19 cellular contexts compared by ENCODE assay signal in genomic region chr2:69167469-69167822, GRCh38.
DNase-seq lines count a peak whose midpoint lies in the region; ATAC-seq and TF ChIP-seq lines count a peak whose summit lies in the region.
"Had no signal": no experiment of that assay in that cellular context is flagged by ENCODE, and none has a peak within 500 bp of the region (broad histone marks: within the 10 kb centered on the region; RNA-seq: fewer than 3 reads in every experiment).

No MANE protein-coding gene starts in this region.

- no peaks in the 10 kb centered on the region for H3K36me3 Mint-ChIP-seq in natural killer cell treated with Interleukin-12 subunit alpha and Interleukin-12 subunit beta and Interleukin-15 and Interleukin-18, amount 100 ng/mL, for 72 hours
- H3K36me3 Mint-ChIP-seq in natural killer cell, result no peaks in the 10 kb centered on the region

- ATAC-seq in natural killer cell treated with Interleukin-12 subunit alpha and Interleukin-12 subunit beta and Interleukin-15 and Interleukin-18, amount 100 ng/mL, for 72 hours, result no peak
- no peak for ATAC-seq in natural killer cell
- no peak for ATAC-seq in foreskin keratinocyte
- no peak for ATAC-seq in HG02759 (IDR thresholded peaks at IDR 0.05; ENCODE audit: unreplicated experiment)
- ATAC-seq in HG02763 (IDR thresholded peaks at IDR 0.05; ENCODE audit: unreplicated experiment), result no peak

- no peak overlapping the region for H3K4me2 ChIP-seq in osteoblast (ENCODE audit: insufficient read depth, low read length)

- peak; percentile 20 for DNase-seq in natural killer cell treated with Interleukin-12 subunit alpha and Interleukin-12 subunit beta and Interleukin-15 and Interleukin-18, amount 100 ng/mL, for 72 hours (ENCODE audit: low spot score)
- DNase-seq in natural killer cell (no peak), foreskin keratinocyte (no peak), osteoblast (ENCODE audit: insufficient read length, low spot score, missing footprints) (peak; percentile 46), MV-4-11 (lab: John Stamatoyannopoulos, UW) (no peak), adrenal gland (no peak)
- DNase-seq: 8988T, EL, GF-D8, H9, HFFc6, KG1, NCI-H1105 treated with DMSO at 0.1 percent for 48 hours, NCI-H2171 treated with DMSO at 0.1 percent for 48 hours, NCI-H446, OCI-M1 had no signal

- no peaks in the 10 kb centered on the region for H3K9me3 Mint-ChIP-seq in natural killer cell treated with Interleukin-12 subunit alpha and Interleukin-12 subunit beta and Interleukin-15 and Interleukin-18, amount 100 ng/mL, for 72 hours
- H3K9me3 Mint-ChIP-seq in natural killer cell, result no peaks in the 10 kb centered on the region
- H3K9me3 Mint-ChIP-seq: HFFc6 had no signal

- H3K9me3 ChIP-seq in osteoblast (ENCODE audit: low read depth, low read length) (no peaks in the 10 kb centered on the region), adrenal gland (replicated peaks in 1 of 3) (no peaks in the 10 kb centered on the region)

- no peak overlapping the region for H3K27ac Mint-ChIP-seq in natural killer cell treated with Interleukin-12 subunit alpha and Interleukin-12 subunit beta and Interleukin-15 and Interleukin-18, amount 100 ng/mL, for 72 hours
- no peak overlapping the region for H3K27ac Mint-ChIP-seq in natural killer cell
- H3K27ac Mint-ChIP-seq: HFFc6 had no signal

- H2AFZ ChIP-seq in osteoblast (ENCODE audit: low read length), result no peak overlapping the region

- WGBS in adrenal gland, 4 donors, result 50 to 96% (median 88%) methylated on average over 3 to 4 of the region's 4 CpGs

- H3K27ac ChIP-seq in foreskin keratinocyte (no peak overlapping the region), osteoblast (ENCODE audit: low read depth, low read length) (no peak overlapping the region), adrenal gland (no peak overlapping the region)
- H3K27ac ChIP-seq: HL-60 had no signal

- H3K4me1 ChIP-seq in foreskin keratinocyte (peaks cover 17% of the 10 kb centered on the region), osteoblast (ENCODE audit: insufficient read depth, low read length) (peaks cover 51% of the 10 kb centered on the region), adrenal gland (replicated peaks in 1 of 2) (peaks cover 13 to 26% of the 10 kb centered on the region in 2 donors)

- no peaks in the 10 kb centered on the region for H3K4me1 Mint-ChIP-seq in natural killer cell treated with Interleukin-12 subunit alpha and Interleukin-12 subunit beta and Interleukin-15 and Interleukin-18, amount 100 ng/mL, for 72 hours (ENCODE audit: low read depth in 2 of 2)
- H3K4me1 Mint-ChIP-seq in natural killer cell, result peaks cover 0 to 5% of the 10 kb centered on the region in 2 donors

- H3K27me3 ChIP-seq in foreskin keratinocyte (no peaks in the 10 kb centered on the region), osteoblast (ENCODE audit: insufficient read depth, low read length) (no peaks in the 10 kb centered on the region), adrenal gland (no peaks in the 10 kb centered on the region)

- H3K4me3 Mint-ChIP-seq in natural killer cell treated with Interleukin-12 subunit alpha and Interleukin-12 subunit beta and Interleukin-15 and Interleukin-18, amount 100 ng/mL, for 72 hours, result no peak overlapping the region
- H3K4me3 Mint-ChIP-seq in natural killer cell, result no peak overlapping the region
- H3K4me3 Mint-ChIP-seq: H9, HFFc6 had no signal

- H4K20me1 ChIP-seq in osteoblast (ENCODE audit: insufficient read depth, low read length), result no peaks in the 10 kb centered on the region

- no peaks in the 10 kb centered on the region for H3K79me2 ChIP-seq in osteoblast (ENCODE audit: insufficient read depth, low read length)

- no peak for TF ChIP-seq POLR2A in adrenal gland (IDR thresholded peaks at IDR 0.05)

- intact Hi-C loops in natural killer cell (cut with micrococcal nuclease) (no loop called here), adrenal gland (cut with DNase I) (no loop called here)

- H3K4me3 ChIP-seq in osteoblast (ENCODE audit: insufficient read depth, low read length) (no peak overlapping the region), adrenal gland (no peak overlapping the region)

- TF ChIP-seq CTCF in natural killer cell (IDR thresholded peaks at IDR 0.05), result no peak
- peak; percentile 8 for TF ChIP-seq CTCF in foreskin keratinocyte (conservative IDR thresholded peaks at IDR 0.05)
- TF ChIP-seq CTCF in osteoblast (IDR thresholded peaks at IDR 0.05; ENCODE audit: extremely low read depth, low read depth, low read length), result no peak
- TF ChIP-seq CTCF in adrenal gland (IDR thresholded peaks at IDR 0.05), result no peak

- peaks cover 23 to 54% of the 10 kb centered on the region in 2 donors for H3K27me3 Mint-ChIP-seq in natural killer cell treated with Interleukin-12 subunit alpha and Interleukin-12 subunit beta and Interleukin-15 and Interleukin-18, amount 100 ng/mL, for 72 hours
- H3K27me3 Mint-ChIP-seq in natural killer cell (ENCODE audit: low read depth in 2 of 2), result peaks cover 29 to 31% of the 10 kb centered on the region in 2 donors

- H3K36me3 ChIP-seq in osteoblast (ENCODE audit: insufficient read depth, low read length) (peaks cover 18% of the 10 kb centered on the region), adrenal gland (replicated peaks in 1 of 2) (no peaks in the 10 kb centered on the region)

Comparison
In these comparisons a context has a peak if more than half of its experiments do, and no peak if none do; other contexts are left out.
1. DNase-seq: peak in natural killer cell treated with Interleukin-12 subunit alpha and Interleukin-12 subunit beta and Interleukin-15 and Interleukin-18, amount 100 ng/mL, for 72 hours (single experiment) and osteoblast (single experiment); none in natural killer cell (single experiment), foreskin keratinocyte (0 of 2), MV-4-11 (single experiment) and adrenal gland (0 of 7).